In genomic region chr19:3243851-3244700, GRCh38 we compare ENCODE assay signal across 9 cellular contexts. TPM values are rescaled to one million over a fixed set of nuclear protein-coding genes. Genes with fewer than 3 reads are reported as not detected.
DNase-seq lines count a peak whose midpoint lies in the region; TF ChIP-seq lines count a peak whose summit lies in the region.
"Had no signal": no experiment of that assay in that cellular context is flagged by ENCODE, and none has a peak within 500 bp of the region (broad histone marks: within the 10 kb centered on the region; RNA-seq: fewer than 3 reads in every experiment).

No MANE protein-coding gene starts in this region.

- TF ChIP-seq POLR2A in suprapubic skin (IDR thresholded peaks at IDR 0.05) = no peak

- TF ChIP-seq CTCF in fibroblast of villous mesenchyme (IDR thresholded peaks at IDR 0.05; ENCODE audit: insufficient read depth, low read depth, low read length) (no peak), suprapubic skin (IDR thresholded peaks at IDR 0.05) (no peak)

- H3K27ac Mint-ChIP-seq in CD4-positive, alpha-beta memory T cell = no peak overlapping the region
- H3K27ac Mint-ChIP-seq: brain had no signal

- DNase-seq in CD4-positive, alpha-beta memory T cell = peak; percentile 42 to 58 (median 47)
- peak; percentile 57 for DNase-seq in M059J (ENCODE audit: low read depth)
- peak; percentile 41 for DNase-seq in activated T-cell treated with anti-CD3 and anti-CD28 coated beads for 24 hours (ENCODE audit: low read depth)
- DNase-seq in fibroblast of villous mesenchyme (ENCODE audit: low read depth) = peak; percentile 62
- peak; percentile 6 to 47 for DNase-seq in stimulated activated CD4-positive, alpha-beta T cell treated with anti-CD3 and anti-CD28 coated beads, Interleukin-4, amount 100 ng/mL, for 4 hours
- no peak for DNase-seq in suprapubic skin (ENCODE audit: low spot score in 2 of 2)
- DNase-seq in NCI-H510A treated with DMSO at 0.1 percent for 48 hours (lab: John Stamatoyannopoulos, UW) = no peak
- no peak for DNase-seq in NCI-H187 treated with DMSO at 0.1 percent for 48 hours (lab: John Stamatoyannopoulos, UW)

- no peak overlapping the region for H3K4me3 Mint-ChIP-seq in CD4-positive, alpha-beta memory T cell
- H3K4me3 Mint-ChIP-seq: brain had no signal

- no peak overlapping the region for H3K4me3 ChIP-seq in CD4-positive, alpha-beta memory T cell (ENCODE audit: low read length in 2 of 2)
- H3K4me3 ChIP-seq in fibroblast of villous mesenchyme (ENCODE audit: low read depth, low read length) (no peak overlapping the region), suprapubic skin (no peak overlapping the region)

- H3K36me3 ChIP-seq in CD4-positive, alpha-beta memory T cell (ENCODE audit: insufficient read depth, low read length) = no peaks in the 10 kb centered on the region
- H3K36me3 ChIP-seq in suprapubic skin = no peaks in the 10 kb centered on the region

- intact Hi-C loops in CD4-positive, alpha-beta memory T cell (cut with micrococcal nuclease) = no loop called here

- CTCF ChIA-PET in CD4-positive, alpha-beta memory T cell (lab: Charles Lee; ENCODE audit: partially characterized antibody) = no interaction called here

- no peaks in the 10 kb centered on the region for H3K36me3 Mint-ChIP-seq in CD4-positive, alpha-beta memory T cell

- no peaks in the 10 kb centered on the region for H3K9me3 Mint-ChIP-seq in CD4-positive, alpha-beta memory T cell

- peaks cover 0 to 2% of the 10 kb centered on the region in 2 donors for H3K27me3 Mint-ChIP-seq in CD4-positive, alpha-beta memory T cell

- 52% methylated on average over 20 of the region's 20 CpGs for WGBS in suprapubic skin

- H3K27me3 ChIP-seq in CD4-positive, alpha-beta memory T cell (ENCODE audit: insufficient read depth, low read length) = no peaks in the 10 kb centered on the region
- H3K27me3 ChIP-seq in suprapubic skin = peaks cover 18% of the 10 kb centered on the region

- no peaks in the 10 kb centered on the region for H3K4me1 Mint-ChIP-seq in CD4-positive, alpha-beta memory T cell

- POLR2A ChIA-PET in CD4-positive, alpha-beta memory T cell (lab: Charles Lee; ENCODE audit: partially characterized antibody) = no interaction called here

- no peak overlapping the region for H3K27ac ChIP-seq in CD4-positive, alpha-beta memory T cell (ENCODE audit: low read depth, low read length)
- no peak overlapping the region for H3K27ac ChIP-seq in suprapubic skin

- TF ChIP-seq EP300 in suprapubic skin (IDR thresholded peaks at IDR 0.05) = no peak

- H3K9me3 ChIP-seq in CD4-positive, alpha-beta memory T cell (ENCODE audit: control insufficient read depth in 1 of 2, low read length in 2 of 2) = no peaks in the 10 kb centered on the region
- no peaks in the 10 kb centered on the region for H3K9me3 ChIP-seq in suprapubic skin

- no peaks in the 10 kb centered on the region for H3K4me1 ChIP-seq in CD4-positive, alpha-beta memory T cell (ENCODE audit: insufficient read depth, low read length)
- no peaks in the 10 kb centered on the region for H3K4me1 ChIP-seq in suprapubic skin

RNA-seq across cellular contexts. Expression of gene CELF5, which starts 19.6 kb away (rescaled TPM):
- under 1 TPM; 0.44 to 0.64 TPM for total RNA-seq in CD4-positive, alpha-beta memory T cell
- polyA plus RNA-seq in CD4-positive, alpha-beta memory T cell = under 1 TPM in 1 of 2 donors, not detected in 1; 0.32 TPM
- not detected in 2 replicates for total RNA-seq in M059J (2014; rRNA removed; shearing (Covaris generic))
- under 0.01 TPM in 1 of 2 replicates, not detected in the other for total RNA-seq in fibroblast of villous mesenchyme
- under 1 TPM in 3 of 4 donors, not detected in 1; 0.17 to 0.87 (median 0.64) TPM for total RNA-seq in suprapubic skin

RNA-seq across cellular contexts. Expression of gene NCLN, which starts 58.3 kb away (rescaled TPM):
- 10 to 100 TPM; 53.0 to 59.3 TPM for total RNA-seq in CD4-positive, alpha-beta memory T cell
- 10 to 100 TPM; 25.1 to 45.6 TPM for polyA plus RNA-seq in CD4-positive, alpha-beta memory T cell
- 44.7 and 76.1 TPM in 2 replicates for total RNA-seq in M059J (2014; rRNA removed; shearing (Covaris generic))
- 52.7 and 55.1 TPM in 2 replicates for total RNA-seq in fibroblast of villous mesenchyme
- 10 to 100 TPM; 31.1 to 66.7 (median 35.0) TPM for total RNA-seq in suprapubic skin

Comparison
In these comparisons a context has a peak if more than half of its experiments do, and no peak if none do; other contexts are left out.
1. DNase-seq: peak in CD4-positive, alpha-beta memory T cell (5 of 5), M059J (single experiment), activated T-cell treated with anti-CD3 and anti-CD28 coated beads for 24 hours (single experiment), fibroblast of villous mesenchyme (single experiment) and stimulated activated CD4-positive, alpha-beta T cell treated with anti-CD3 and anti-CD28 coated beads, Interleukin-4, amount 100 ng/mL, for 4 hours (2 of 2); none in suprapubic skin (0 of 2), NCI-H510A treated with DMSO at 0.1 percent for 48 hours (single experiment) and NCI-H187 treated with DMSO at 0.1 percent for 48 hours (single experiment).